Comparison of ENCODE assay signal across 23 cellular contexts in the genomic region with DNA sequence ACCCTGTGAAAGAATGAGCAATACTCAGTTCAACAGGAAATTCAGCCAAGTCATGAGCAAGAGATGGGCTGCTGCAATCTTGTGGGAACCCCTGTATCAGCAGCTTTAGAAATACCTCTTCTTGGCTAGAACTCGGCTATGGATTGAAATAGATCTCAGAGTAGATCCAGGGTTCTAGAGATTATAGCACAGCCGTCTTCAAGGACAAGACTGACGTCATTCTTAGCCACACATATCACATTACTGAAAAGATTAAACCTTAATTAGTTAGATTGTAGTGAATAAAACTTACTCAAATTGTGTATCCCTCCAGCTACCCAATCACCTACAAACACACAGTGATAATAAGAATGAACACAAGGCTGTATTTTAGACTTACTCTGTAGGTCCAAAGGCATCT.
"Had no signal": no experiment of that assay in that cellular context is flagged by ENCODE, and none has a peak within 500 bp of the region (broad histone marks: within the 10 kb centered on the region; RNA-seq: fewer than 3 reads in every experiment).

No MANE protein-coding gene starts in this region.

- H3K4me1 ChIP-seq: gastrocnemius medialis, left lung, parathyroid adenoma, prostate gland, right atrium auricular region, sigmoid colon, spleen, tibial nerve, upper lobe of left lung had no signal

- ATAC-seq: effector memory CD8-positive, alpha-beta T cell; gastrocnemius medialis; left cardiac atrium; left lung; mucosa of descending colon; natural killer cell treated with Interleukin-12 subunit alpha and Interleukin-12 subunit beta and Interleukin-15 and Interleukin-18, amount 100 ng/mL, for 72 hours; stimulated activated memory B cell treated with anti-CD40 and anti-IgM and Interleukin-4, amounts not matched to agents 10 μg/mL and 1 μg/mL and 100 μg/mL, for 72 hours; stimulated activated naive CD8-positive, alpha-beta T cell treated with anti-CD3 and anti-CD28 coated beads, Interleukin-15, Interleukin-2, amounts not matched to agents 100 U/mL and 50 U/mL, for 24 hours had no signal

- H3K27me3 ChIP-seq: gastrocnemius medialis, left lung, right atrium auricular region, sigmoid colon, spleen, tibial nerve, upper lobe of left lung had no signal

- H3K36me3 ChIP-seq: gastrocnemius medialis, left lung, prostate gland, right atrium auricular region, sigmoid colon, spleen, thoracic aorta, tibial nerve, upper lobe of left lung had no signal

- H3K9ac ChIP-seq: parathyroid adenoma had no signal

- H3K27ac ChIP-seq: gastrocnemius medialis, left lung, parathyroid adenoma, prostate gland, right atrium auricular region, sigmoid colon, skin epidermis, spleen, thoracic aorta, upper lobe of left lung had no signal

- H3K4me3 ChIP-seq: gastrocnemius medialis, left lung, mucosa of descending colon, prostate gland, right atrium auricular region, sigmoid colon, skin epidermis, spleen, thoracic aorta, tibial nerve, upper lobe of left lung had no signal

- DNase-seq: cortex of kidney; effector memory CD8-positive, alpha-beta T cell; gastrocnemius medialis; head of caudate nucleus; left cardiac atrium; left lung; mesenchymal stem cell; mucosa of descending colon; naive B cell; sigmoid colon; spleen; stimulated activated CD4-positive, alpha-beta T cell treated with anti-CD3 and anti-CD28 coated beads, Interleukin-4, amount 100 ng/mL, for 4 hours; stimulated activated naive CD8-positive, alpha-beta T cell treated with anti-CD3 and anti-CD28 coated beads, Interleukin-15, Interleukin-2, amounts not matched to agents 100 U/mL and 50 U/mL, for 24 hours; substantia nigra; upper lobe of left lung had no signal

- H3K79me2 ChIP-seq: parathyroid adenoma had no signal

- H3K9me3 ChIP-seq: gastrocnemius medialis, left lung, mucosa of descending colon, prostate gland, right atrium auricular region, sigmoid colon, thoracic aorta, tibial nerve, upper lobe of left lung had no signal

- H2AFZ ChIP-seq: parathyroid adenoma had no signal
